In the genomic region with DNA sequence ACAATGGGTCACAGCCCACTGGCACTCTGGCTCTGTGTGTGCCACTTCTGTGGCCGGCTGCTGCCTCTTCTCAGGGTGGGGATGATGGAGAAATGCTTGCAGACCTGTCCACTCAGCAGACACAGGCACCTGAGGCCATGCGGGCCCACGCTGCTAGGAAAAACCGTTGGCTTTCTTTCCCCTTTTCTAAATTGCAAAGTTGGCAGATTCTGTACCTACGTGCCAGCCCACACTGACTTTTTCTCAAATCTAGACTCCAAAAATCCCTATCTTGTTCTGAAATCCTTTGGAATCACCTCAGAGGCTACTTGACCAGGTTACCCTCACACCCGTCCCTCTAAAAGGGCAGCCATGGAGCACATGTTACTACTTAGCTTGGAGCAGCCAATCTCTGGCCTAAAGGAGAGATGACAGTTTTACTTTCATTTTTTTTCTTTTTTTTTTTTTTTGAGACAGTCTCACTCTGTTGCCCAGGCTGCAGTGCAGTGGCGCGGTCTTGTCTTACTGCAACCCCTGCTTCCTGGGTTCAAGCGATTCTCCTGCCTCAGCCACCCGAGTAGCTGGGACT, we compare ENCODE assay signal across 1 cellular context.
TF ChIP-seq lines count a peak whose summit lies in the region.

No MANE protein-coding gene starts in this region.

TF ChIP-seq in GM12878, 131 proteins besides CTCF, POLR2A, EP300 and RAD21 (continued from another document):
- TF ChIP-seq, protein P1, sequence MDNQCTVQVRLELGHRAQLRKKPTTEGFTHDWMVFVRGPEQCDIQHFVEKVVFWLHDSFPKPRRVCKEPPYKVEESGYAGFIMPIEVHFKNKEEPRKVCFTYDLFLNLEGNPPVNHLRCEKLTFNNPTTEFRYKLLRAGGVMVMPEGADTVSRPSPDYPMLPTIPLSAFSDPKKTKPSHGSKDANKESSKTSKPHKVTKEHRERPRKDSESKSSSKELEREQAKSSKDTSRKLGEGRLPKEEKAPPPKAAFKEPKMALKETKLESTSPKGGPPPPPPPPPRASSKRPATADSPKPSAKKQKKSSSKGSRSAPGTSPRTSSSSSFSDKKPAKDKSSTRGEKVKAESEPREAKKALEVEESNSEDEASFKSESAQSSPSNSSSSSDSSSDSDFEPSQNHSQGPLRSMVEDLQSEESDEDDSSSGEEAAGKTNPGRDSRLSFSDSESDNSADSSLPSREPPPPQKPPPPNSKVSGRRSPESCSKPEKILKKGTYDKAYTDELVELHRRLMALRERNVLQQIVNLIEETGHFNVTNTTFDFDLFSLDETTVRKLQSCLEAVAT (IDR thresholded peaks at IDR 0.05), result peak; percentile 60
